Comparison of ENCODE assay signal across 9 cellular contexts in the genomic region with DNA sequence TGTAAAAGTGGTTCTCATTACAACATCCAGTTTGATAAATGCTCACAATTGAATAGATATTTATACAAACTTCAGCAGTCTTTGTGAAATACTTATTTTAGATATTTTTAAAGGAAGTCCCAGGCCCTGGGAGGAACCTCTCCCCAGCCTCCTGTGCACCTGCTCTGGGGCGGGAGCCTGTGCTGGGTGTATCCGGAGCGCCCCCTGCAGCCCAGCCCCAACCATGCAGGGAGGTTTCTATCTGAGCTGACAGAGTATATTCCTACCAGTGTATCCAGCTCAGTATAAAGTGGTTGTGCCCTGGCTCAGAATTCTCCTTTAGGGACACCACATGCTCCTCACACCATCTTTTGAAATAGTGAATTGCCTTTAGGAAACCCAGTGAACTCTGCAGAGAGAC.
DNase-seq lines count a peak whose midpoint lies in the region; ATAC-seq and TF ChIP-seq lines count a peak whose summit lies in the region.
"Had no signal": no experiment of that assay in that cellular context is flagged by ENCODE, and none has a peak within 500 bp of the region (broad histone marks: within the 10 kb centered on the region; RNA-seq: fewer than 3 reads in every experiment).

No MANE protein-coding gene starts in this region.

- in situ Hi-C loops in Panc1 (cut with HindIII; ENCODE audit: low pct_unique_long_range_greater_than_20kb, low sequenced_read_pairs) = no loop called here

- no peaks in the 10 kb centered on the region for H3K4me1 ChIP-seq in Panc1 (ENCODE audit: control insufficient read depth, insufficient read depth, low read length)

- peaks cover 2% of the 10 kb centered on the region; the same call in 1 of the 2 replicates for H3K27me3 ChIP-seq in Panc1 (ENCODE audit: control insufficient read depth, insufficient read depth, low read length)

- H3K9me3 ChIP-seq in Panc1 (ENCODE audit: control insufficient read depth, insufficient read depth, low read depth, low read length) = no peaks in the 10 kb centered on the region

- H3K4me3 ChIP-seq in Panc1 (ENCODE audit: low read depth in 2 of 2, low read length in 2 of 2) = no peak overlapping the region

- CTCF ChIA-PET in Panc1 (lab: Charles Lee) = interaction anchor here (0.9 kb wide), 1 partner anchor 38 kb away, joined by 3 read pairs; no protein-coding TSS in a partner anchor

- TF ChIP-seq CTCF in GM12874 (IDR thresholded peaks at IDR 0.05; ENCODE audit: insufficient read depth, low read depth, low read length) (peak; percentile 71), Panc1 (IDR thresholded peaks at IDR 0.05) (peak; percentile 45)

- POLR2A ChIA-PET in Panc1 (lab: Charles Lee) = no interaction called here

- DNase-seq in Panc1 (ENCODE audit: low read depth, low spot score) (no peak), NCI-H82 (lab: John Stamatoyannopoulos, UW) (no peak), AG08396 (ENCODE audit: low spot score) (no peak)
- DNase-seq in activated naive CD4-positive, alpha-beta T cell treated with Interleukin-2 at 50 U/mL for 16 hours = peak; percentile 29
- peak; percentile 14 for DNase-seq in stimulated activated CD4-positive, alpha-beta T cell treated with anti-CD3 and anti-CD28 coated beads, Interleukin-4, amount 100 ng/mL, for 24 hours
- DNase-seq: hypothalamus, NCI-H2081 had no signal

- ATAC-seq in Panc1 (no peak), GM18520 (IDR thresholded peaks at IDR 0.05; ENCODE audit: unreplicated experiment) (no peak)

- no peaks in the 10 kb centered on the region for H3K36me3 ChIP-seq in Panc1 (ENCODE audit: control insufficient read depth, insufficient read depth, low read length)

- intact Hi-C loops in Panc1 (cut with micrococcal nuclease; ENCODE audit: unreplicated experiment) = no loop called here

- no TSS peak for BruUV-seq in Panc1 (replicated peaks; lab: Mats Ljungman, UMichigan)

- no peak overlapping the region for H3K27ac ChIP-seq in Panc1 (ENCODE audit: low read length)

Comparison
In these comparisons a context has a peak if more than half of its experiments do, and no peak if none do; other contexts are left out.
1. DNase-seq: peak in activated naive CD4-positive, alpha-beta T cell treated with Interleukin-2 at 50 U/mL for 16 hours (single experiment) and stimulated activated CD4-positive, alpha-beta T cell treated with anti-CD3 and anti-CD28 coated beads, Interleukin-4, amount 100 ng/mL, for 24 hours (single experiment); none in Panc1 (single experiment), NCI-H82 (single experiment) and AG08396 (single experiment).